ENCODE assay signal across 8 cellular contexts in genomic region chr10:95308389-95309302, GRCh38. TPM values are rescaled to one million over a fixed set of nuclear protein-coding genes. Genes with fewer than 3 reads are reported as not detected.
DNase-seq lines count a peak whose midpoint lies in the region; ATAC-seq and TF ChIP-seq lines count a peak whose summit lies in the region.

No MANE protein-coding gene starts in this region.

- peak overlapping the region; percentile 94 for H3K18ac ChIP-seq in mesendoderm (ENCODE audit: low read length)

- no CpG with 5 or more reads among the region's 8 CpGs for WGBS in mesendoderm (ENCODE audit: extremely low coverage, insufficient coverage, low lambda C conversion rate)

- intact Hi-C loops in colonic mucosa (cut with DNase I) = no loop called here

- no peak overlapping the region for H2BK15ac ChIP-seq in mesendoderm (replicated peaks; ENCODE audit: low read depth)

- no peak overlapping the region for H4K8ac ChIP-seq in mesendoderm (ENCODE audit: low read depth, low read length)

- H3K4me3 ChIP-seq in MG63 = no peak overlapping the region
- no peak overlapping the region for H3K4me3 ChIP-seq in colonic mucosa
- no peak overlapping the region for H3K4me3 ChIP-seq in mesendoderm (ENCODE audit: low read length)

- no peaks in the 10 kb centered on the region for H3K79me1 ChIP-seq in mesendoderm (ENCODE audit: low read length)

- H3K56ac ChIP-seq in mesendoderm (ENCODE audit: low read length) = peak overlapping the region; percentile 69

- H3K27ac ChIP-seq in colonic mucosa (peak overlapping the region; percentile 75), mesendoderm (ENCODE audit: low read depth, low read length) (peak overlapping the region; percentile 78)

- peaks cover 8% of the 10 kb centered on the region for H3K4me1 ChIP-seq in colonic mucosa
- H3K4me1 ChIP-seq in mesendoderm (ENCODE audit: control insufficient read depth, low read depth, low read length) = peaks cover 28% of the 10 kb centered on the region

- H3K36me3 ChIP-seq in MG63 (no peaks in the 10 kb centered on the region), colonic mucosa (no peaks in the 10 kb centered on the region), mesendoderm (ENCODE audit: control insufficient read depth, insufficient read depth, low read length) (no peaks in the 10 kb centered on the region)

- no peak overlapping the region for H4K5ac ChIP-seq in mesendoderm (ENCODE audit: low read length)

- DNase-seq in DMS 273 treated with DMSO at 0.1 percent for 48 hours (lab: John Stamatoyannopoulos, UW) = peak; percentile 88
- DNase-seq in MG63 = peak; percentile 96
- peak; percentile 93 for DNase-seq in colonic mucosa
- peak; percentile 83 for DNase-seq in mesendoderm
- DNase-seq in cortex of kidney (lab: John Stamatoyannopoulos, UW) = no peak
- DNase-seq in activated naive CD4-positive, alpha-beta T cell treated with anti-CD3 and anti-CD28 coated beads, Interleukin-2, amount 50 U/mL, for 16 hours = no peak
- DNase-seq in stimulated activated CD4-positive, alpha-beta T cell treated with anti-CD3 and anti-CD28 coated beads, Interleukin-2, amount 100 ng/mL, for 48 hours = no peak

- H3K79me2 ChIP-seq in mesendoderm (ENCODE audit: control insufficient read depth, insufficient read depth, low read length) = no peaks in the 10 kb centered on the region

- TF ChIP-seq CTCF in colonic mucosa (IDR thresholded peaks at IDR 0.05) = no peak

- H3K23ac ChIP-seq in mesendoderm (ENCODE audit: low read length) = no peak overlapping the region

- H3K9me3 ChIP-seq in MG63 (no peaks in the 10 kb centered on the region), colonic mucosa (no peaks in the 10 kb centered on the region)

- no peak overlapping the region for H2BK120ac ChIP-seq in mesendoderm (ENCODE audit: low read depth, low read length)

- H2AK5ac ChIP-seq in mesendoderm (ENCODE audit: low read length) = no peak overlapping the region

- H3K27me3 ChIP-seq in MG63 (no peaks in the 10 kb centered on the region), colonic mucosa (no peaks in the 10 kb centered on the region), mesendoderm (ENCODE audit: insufficient read depth, low read length, poor library complexity) (no peaks in the 10 kb centered on the region)

- H3K4me2 ChIP-seq in mesendoderm (ENCODE audit: low read length) = no peak overlapping the region

- H3K4ac ChIP-seq in mesendoderm (ENCODE audit: low read depth, low read length) = peak overlapping the region; percentile 56

- H2BK5ac ChIP-seq in mesendoderm (ENCODE audit: low read length) = peak overlapping the region; percentile 29

- ATAC-seq in HG03520 (IDR thresholded peaks at IDR 0.05; ENCODE audit: unreplicated experiment) = no peak

- H3K9ac ChIP-seq in colonic mucosa (ENCODE audit: low read depth in 2 of 2, low read length in 2 of 2) (no peak overlapping the region), mesendoderm (ENCODE audit: low read length) (no peak overlapping the region)

RNA-seq across cellular contexts. Expression of gene PDLIM1, which starts 17.8 kb away (rescaled TPM):
- 3.5 and 6.2 TPM in 2 replicates for total RNA-seq in MG63 (2014; rRNA removed; shearing (Covaris generic); ENCODE audit: low replicate concordance)
- total RNA-seq in colonic mucosa = 100 to 1,000 TPM; 246 to 433 TPM
- 212 TPM for polyA plus RNA-seq in mesendoderm (2013, experiment 1 of 2)
- polyA plus RNA-seq in mesendoderm (2013, experiment 2 of 2) = 220 TPM

Comparison
In these comparisons a context has a peak if more than half of its experiments do, and no peak if none do; other contexts are left out.
1. DNase-seq: peak in DMS 273 treated with DMSO at 0.1 percent for 48 hours (single experiment), MG63 (single experiment), colonic mucosa (single experiment) and mesendoderm (single experiment); none in cortex of kidney (single experiment), activated naive CD4-positive, alpha-beta T cell treated with anti-CD3 and anti-CD28 coated beads, Interleukin-2, amount 50 U/mL, for 16 hours (single experiment) and stimulated activated CD4-positive, alpha-beta T cell treated with anti-CD3 and anti-CD28 coated beads, Interleukin-2, amount 100 ng/mL, for 48 hours (0 of 2).
2. RNA of gene PDLIM1, which starts 17.8 kb away (total RNA-seq): 246 to 433 TPM in colonic mucosa; 3.5 to 6.2 TPM in MG63; every median in the first group is over 10 times any median in the second.